Comparison of ENCODE assay signal across 1 cellular context in the genomic region with DNA sequence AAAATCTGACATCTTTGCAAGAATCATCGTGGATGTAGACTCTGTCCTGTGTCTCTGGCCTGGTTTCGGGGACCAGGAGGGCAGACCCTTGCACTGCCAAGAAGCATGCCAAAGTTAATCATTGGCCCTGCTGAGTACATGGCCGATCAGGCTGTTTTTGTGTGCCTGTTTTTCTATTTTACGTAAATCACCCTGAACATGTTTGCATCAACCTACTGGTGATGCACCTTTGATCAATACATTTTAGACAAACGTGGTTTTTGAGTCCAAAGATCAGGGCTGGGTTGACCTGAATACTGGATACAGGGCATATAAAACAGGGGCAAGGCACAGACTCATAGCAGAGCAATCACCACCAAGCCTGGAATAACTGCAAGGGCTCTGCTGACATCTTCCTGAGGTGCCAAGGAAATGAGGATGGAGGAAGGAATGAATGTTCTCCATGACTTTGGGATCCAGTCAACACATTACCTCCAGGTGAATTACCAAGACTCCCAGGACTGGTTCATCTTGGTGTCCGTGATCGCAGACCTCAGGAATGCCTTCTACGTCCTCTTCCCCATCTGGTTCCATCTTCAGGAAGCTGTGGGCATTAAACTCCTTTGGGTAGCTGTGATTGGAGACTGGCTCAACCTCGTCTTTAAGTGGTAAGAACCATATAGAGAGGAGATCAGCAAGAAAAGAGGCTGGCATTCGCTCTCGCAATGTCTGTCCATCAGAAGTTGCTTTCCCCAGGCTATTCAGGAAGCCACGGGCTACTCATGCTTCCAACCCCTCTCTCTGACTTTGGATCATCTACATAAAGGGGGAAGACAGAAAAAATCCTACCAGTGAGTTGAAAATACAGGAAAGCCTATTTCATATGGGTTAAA.
TF ChIP-seq lines count a peak whose summit lies in the region.

A gene (plus strand): TSS at position 340 of the 872 bp plus-strand sequence. CDS start 78 bp downstream, at position 418.

TF ChIP-seq in HepG2, 621 proteins besides CTCF, POLR2A, EP300 and RAD21 (continued from another document):
- TF ChIP-seq, protein P1, sequence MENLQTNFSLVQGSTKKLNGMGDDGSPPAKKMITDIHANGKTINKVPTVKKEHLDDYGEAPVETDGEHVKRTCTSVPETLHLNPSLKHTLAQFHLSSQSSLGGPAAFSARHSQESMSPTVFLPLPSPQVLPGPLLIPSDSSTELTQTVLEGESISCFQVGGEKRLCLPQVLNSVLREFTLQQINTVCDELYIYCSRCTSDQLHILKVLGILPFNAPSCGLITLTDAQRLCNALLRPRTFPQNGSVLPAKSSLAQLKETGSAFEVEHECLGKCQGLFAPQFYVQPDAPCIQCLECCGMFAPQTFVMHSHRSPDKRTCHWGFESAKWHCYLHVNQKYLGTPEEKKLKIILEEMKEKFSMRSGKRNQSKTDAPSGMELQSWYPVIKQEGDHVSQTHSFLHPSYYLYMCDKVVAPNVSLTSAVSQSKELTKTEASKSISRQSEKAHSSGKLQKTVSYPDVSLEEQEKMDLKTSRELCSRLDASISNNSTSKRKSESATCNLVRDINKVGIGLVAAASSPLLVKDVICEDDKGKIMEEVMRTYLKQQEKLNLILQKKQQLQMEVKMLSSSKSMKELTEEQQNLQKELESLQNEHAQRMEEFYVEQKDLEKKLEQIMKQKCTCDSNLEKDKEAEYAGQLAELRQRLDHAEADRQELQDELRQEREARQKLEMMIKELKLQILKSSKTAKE (CRISPR knock-in tag; IDR thresholded peaks at IDR 0.05; ENCODE audit: borderline replicate concordance), result peak; percentile 73; the same call in 1 of the 2 replicates
- TF ChIP-seq SPEN (CRISPR knock-in tag; IDR thresholded peaks at IDR 0.05; ENCODE audit: low read depth), result peak; percentile 92; the same call in 1 of the 2 replicates
- TF ChIP-seq MTA1 (CRISPR knock-in tag; IDR thresholded peaks at IDR 0.05; ENCODE audit: borderline replicate concordance), result no peak; the same call in 1 of the 2 replicates
- TF ChIP-seq, protein P2, sequence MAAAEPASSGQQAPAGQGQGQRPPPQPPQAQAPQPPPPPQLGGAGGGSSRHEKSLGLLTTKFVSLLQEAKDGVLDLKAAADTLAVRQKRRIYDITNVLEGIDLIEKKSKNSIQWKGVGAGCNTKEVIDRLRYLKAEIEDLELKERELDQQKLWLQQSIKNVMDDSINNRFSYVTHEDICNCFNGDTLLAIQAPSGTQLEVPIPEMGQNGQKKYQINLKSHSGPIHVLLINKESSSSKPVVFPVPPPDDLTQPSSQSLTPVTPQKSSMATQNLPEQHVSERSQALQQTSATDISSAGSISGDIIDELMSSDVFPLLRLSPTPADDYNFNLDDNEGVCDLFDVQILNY (CRISPR knock-in tag; conservative IDR thresholded peaks at IDR 0.05), result no peak
- TF ChIP-seq, protein P3, sequence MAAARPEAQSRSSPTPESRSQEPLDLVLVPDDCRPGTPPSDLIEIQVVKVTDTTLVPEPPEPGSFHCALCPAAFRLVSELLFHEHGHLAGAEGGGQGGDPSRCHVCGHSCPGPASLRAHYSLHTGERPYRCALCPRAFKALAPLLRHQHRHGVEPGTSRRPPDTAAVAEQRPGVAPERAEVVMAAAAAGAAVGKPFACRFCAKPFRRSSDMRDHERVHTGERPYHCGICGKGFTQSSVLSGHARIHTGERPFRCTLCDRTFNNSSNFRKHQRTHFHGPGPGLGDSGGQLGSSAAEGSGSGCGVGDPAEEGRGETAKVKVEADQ (CRISPR knock-in tag; IDR thresholded peaks at IDR 0.05; ENCODE audit: borderline replicate concordance), result no peak
- TF ChIP-seq, protein P4, sequence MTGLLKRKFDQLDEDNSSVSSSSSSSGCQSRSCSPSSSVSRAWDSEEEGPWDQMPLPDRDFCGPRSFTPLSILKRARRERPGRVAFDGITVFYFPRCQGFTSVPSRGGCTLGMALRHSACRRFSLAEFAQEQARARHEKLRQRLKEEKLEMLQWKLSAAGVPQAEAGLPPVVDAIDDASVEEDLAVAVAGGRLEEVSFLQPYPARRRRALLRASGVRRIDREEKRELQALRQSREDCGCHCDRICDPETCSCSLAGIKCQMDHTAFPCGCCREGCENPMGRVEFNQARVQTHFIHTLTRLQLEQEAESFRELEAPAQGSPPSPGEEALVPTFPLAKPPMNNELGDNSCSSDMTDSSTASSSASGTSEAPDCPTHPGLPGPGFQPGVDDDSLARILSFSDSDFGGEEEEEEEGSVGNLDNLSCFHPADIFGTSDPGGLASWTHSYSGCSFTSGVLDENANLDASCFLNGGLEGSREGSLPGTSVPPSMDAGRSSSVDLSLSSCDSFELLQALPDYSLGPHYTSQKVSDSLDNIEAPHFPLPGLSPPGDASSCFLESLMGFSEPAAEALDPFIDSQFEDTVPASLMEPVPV (CRISPR knock-in tag; IDR thresholded peaks at IDR 0.05), result no peak
